29 cellular contexts compared by ENCODE assay signal in genomic region chr2:26010943-26011342, GRCh38. TPM values are rescaled to one million over a fixed set of nuclear protein-coding genes. Genes with fewer than 3 reads are reported as not detected.
A peak's percentile ranks its signal among the peaks of the same experiment; 100 is the strongest.
DNase-seq lines count a peak whose midpoint lies in the region; ATAC-seq and TF ChIP-seq lines count a peak whose summit lies in the region.
"Had no signal": no experiment of that assay in that cellular context is flagged by ENCODE, and none has a peak within 500 bp of the region (broad histone marks: within the 10 kb centered on the region; RNA-seq: fewer than 3 reads in every experiment).

No MANE protein-coding gene starts in this region.

- peak overlapping the region; percentile 55 for H3K4me3 Mint-ChIP-seq in Caco-2 (ENCODE audit: unreplicated experiment)
- H3K4me3 Mint-ChIP-seq: activated naive CD8-positive, alpha-beta T cell treated with anti-CD3 and anti-CD28 coated beads for 36 hours; H9; IgD-negative memory B cell had no signal

- DNase-seq in Caco-2: no peak
- no peak for DNase-seq in smooth muscle cell (lab: John Stamatoyannopoulos, UW; ENCODE audit: unreplicated experiment)
- no peak for DNase-seq in HT-29 (ENCODE audit: low spot score)
- DNase-seq: activated CD4-positive, alpha-beta T cell treated with anti-CD3 and anti-CD28 coated beads, Interleukin-2, amount 50 U/mL, for 1 hour; activated CD4-positive, CD25-positive, alpha-beta regulatory T cell; activated gamma-delta T cell; activated naive CD8-positive, alpha-beta T cell treated with anti-CD3 and anti-CD28 coated beads for 36 hours; activated T-cell treated with anti-CD3 and anti-CD28 coated beads, Interleukin-2, amount 50 U/mL, for 1 hour; aorta; C1 segment of cervical spinal cord; H9; islet precursor cell; left ventricle myocardium inferior; NCI-H1092 treated with DMSO at 0.1 percent for 48 hours; NCI-H187; NCI-H446 treated with DMSO at 0.1 percent for 48 hours; NCI-H82; posterior cingulate gyrus; SK-N-SH; stimulated activated CD4-positive, alpha-beta T cell treated with anti-CD3 and anti-CD28 coated beads, Interleukin-4, amount 100 ng/mL, for 1 hour; stomach; tibial artery had no signal

- H3K27ac ChIP-seq in OCI-LY3 (ENCODE audit: low read length) (no peak overlapping the region), esophagus (ENCODE audit: low read depth in 2 of 2, low read length in 1 of 2) (peak overlapping the region; percentile 6 to 66), smooth muscle cell (ENCODE audit: low read depth) (peak overlapping the region; percentile 79)
- H3K27ac ChIP-seq: left ventricle myocardium inferior, tibial artery had no signal

- H3K36me3 ChIP-seq in Caco-2 (ENCODE audit: control insufficient read depth, insufficient read depth, low read length) (no peaks in the 10 kb centered on the region), OCI-LY3 (replicated peaks; ENCODE audit: low read depth, low read length) (no peaks in the 10 kb centered on the region), esophagus (ENCODE audit: control insufficient read depth in 2 of 2, insufficient read depth in 2 of 2, low read length in 1 of 2) (no peaks in the 10 kb centered on the region), smooth muscle cell (ENCODE audit: low read depth) (no peaks in the 10 kb centered on the region)
- H3K36me3 ChIP-seq: left ventricle myocardium inferior, stomach, tibial artery had no signal

- H4K20me1 ChIP-seq in OCI-LY3 (ENCODE audit: insufficient read depth, low read length): no peaks in the 10 kb centered on the region
- H4K20me1 ChIP-seq in smooth muscle cell (ENCODE audit: low read depth): no peaks in the 10 kb centered on the region

- TF ChIP-seq CTCF in Caco-2 (IDR thresholded peaks at IDR 0.05; ENCODE audit: insufficient read depth in 1 of 2, low read depth in 1 of 2, low read length in 1 of 2, severe bottlenecking in 1 of 2, unreplicated experiment in 1 of 2): no peak
- peak; percentile 17; the same call in 1 of the 2 replicates for TF ChIP-seq CTCF in OCI-LY3 (IDR thresholded peaks at IDR 0.05; ENCODE audit: low read depth, low read length)
- TF ChIP-seq CTCF in smooth muscle cell (IDR thresholded peaks at IDR 0.05; ENCODE audit: borderline replicate concordance, insufficient read depth, poor library complexity, severe bottlenecking): no peak

- BruUV-seq in Caco-2 (replicated peaks; lab: Mats Ljungman, UMichigan): no TSS peak

- POLR2A ChIA-PET in Caco-2 (lab: Charles Lee): interaction anchor here (0.6 to 2.0 kb wide), 4 partner anchors 23 to 132 kb away, joined by 3 to 44 read pairs (median 8); partner anchors contain the start of genes ASXL2 and RAB10

- H3K27me3 ChIP-seq in Caco-2 (replicated peaks; ENCODE audit: control insufficient read depth, insufficient read depth, low read length) (no peaks in the 10 kb centered on the region), OCI-LY3 (ENCODE audit: low read depth, low read length) (no peaks in the 10 kb centered on the region), esophagus (ENCODE audit: control insufficient read depth in 1 of 2, insufficient read depth in 2 of 2, low read length in 2 of 2) (no peaks in the 10 kb centered on the region), smooth muscle cell (ENCODE audit: low read depth) (no peaks in the 10 kb centered on the region)
- H3K27me3 ChIP-seq: stomach, tibial artery had no signal

- peaks cover 21% of the 10 kb centered on the region for H3K36me3 Mint-ChIP-seq in Caco-2 (ENCODE audit: insufficient read depth, unreplicated experiment)
- H3K36me3 Mint-ChIP-seq: activated naive CD8-positive, alpha-beta T cell treated with anti-CD3 and anti-CD28 coated beads for 36 hours; IgD-negative memory B cell had no signal

- H3K9ac ChIP-seq in OCI-LY3 (ENCODE audit: low read length) (no peak overlapping the region), smooth muscle cell (ENCODE audit: low read depth) (no peak overlapping the region)
- H3K9ac ChIP-seq: SK-N-SH had no signal

- no peaks in the 10 kb centered on the region for H3K27me3 Mint-ChIP-seq in Caco-2 (ENCODE audit: insufficient read depth, unreplicated experiment)
- H3K27me3 Mint-ChIP-seq: activated naive CD8-positive, alpha-beta T cell treated with anti-CD3 and anti-CD28 coated beads for 36 hours had no signal

- H3K79me2 ChIP-seq in OCI-LY3 (ENCODE audit: low read length) (no peaks in the 10 kb centered on the region), smooth muscle cell (ENCODE audit: low read depth) (no peaks in the 10 kb centered on the region)

- no peak overlapping the region for H3K4me2 ChIP-seq in OCI-LY3 (ENCODE audit: low read length)
- H3K4me2 ChIP-seq in smooth muscle cell: no peak overlapping the region
- H3K4me2 ChIP-seq: SK-N-SH had no signal

- H3K9me3 ChIP-seq in Caco-2: no peaks in the 10 kb centered on the region
- H3K9me3 ChIP-seq in OCI-LY3 (ENCODE audit: insufficient read depth, low read length): no peaks in the 10 kb centered on the region
- no peaks in the 10 kb centered on the region for H3K9me3 ChIP-seq in esophagus (ENCODE audit: control insufficient read depth in 2 of 2, insufficient read depth in 1 of 2, low read depth in 1 of 2, low read length in 1 of 2)
- no peaks in the 10 kb centered on the region for H3K9me3 ChIP-seq in smooth muscle cell (replicated peaks; ENCODE audit: low read depth)
- H3K9me3 ChIP-seq: left ventricle myocardium inferior, SK-N-SH, stomach, tibial artery had no signal

- no peak overlapping the region for H2AFZ ChIP-seq in OCI-LY3 (ENCODE audit: low read depth, low read length)
- no peak overlapping the region for H2AFZ ChIP-seq in smooth muscle cell (ENCODE audit: low read depth)

- peaks cover 4% of the 10 kb centered on the region for H3F3A ChIP-seq in smooth muscle cell (ENCODE audit: low read depth)

- 73 to 82% methylated on average over 3 of the region's 3 CpGs for WGBS in esophagus, 2 donors
- 90% methylated on average over 3 of the region's 3 CpGs for WGBS in smooth muscle cell (ENCODE audit: low lambda C conversion rate)

- no peak overlapping the region for H3K4me3 ChIP-seq in Caco-2 (ENCODE audit: low read depth, low read length)
- H3K4me3 ChIP-seq in OCI-LY3 (ENCODE audit: low read length): no peak overlapping the region
- H3K4me3 ChIP-seq in esophagus (ENCODE audit: low read depth in 1 of 2, low read length in 2 of 2): no peak overlapping the region
- no peak overlapping the region for H3K4me3 ChIP-seq in smooth muscle cell
- H3K4me3 ChIP-seq: left ventricle myocardium inferior, stomach, tibial artery had no signal

- H3K4me1 ChIP-seq in Caco-2 (peaks cover 38% of the 10 kb centered on the region), OCI-LY3 (ENCODE audit: low read length) (peaks cover 13% of the 10 kb centered on the region), esophagus (ENCODE audit: control insufficient read depth in 2 of 2, insufficient read depth in 2 of 2, low read length in 1 of 2) (no peaks in the 10 kb centered on the region), smooth muscle cell (ENCODE audit: low read depth) (peaks cover 15% of the 10 kb centered on the region)
- H3K4me1 ChIP-seq: tibial artery had no signal

- peak overlapping the region; percentile 91 for H3K27ac Mint-ChIP-seq in Caco-2 (ENCODE audit: unreplicated experiment)
- H3K27ac Mint-ChIP-seq: activated naive CD8-positive, alpha-beta T cell treated with anti-CD3 and anti-CD28 coated beads for 36 hours; IgD-negative memory B cell had no signal

- CTCF ChIA-PET in Caco-2 (lab: Charles Lee): interaction anchor here (1.7 to 1.9 kb wide), 2 partner anchors 13 to 19 kb away, joined by 25 to 27 read pairs; no protein-coding TSS in a partner anchor

- H3K9me3 Mint-ChIP-seq in Caco-2 (ENCODE audit: unreplicated experiment): no peaks in the 10 kb centered on the region

- ATAC-seq in GM18907 (IDR thresholded peaks at IDR 0.05; ENCODE audit: unreplicated experiment) (no peak), HG03135 (IDR thresholded peaks at IDR 0.05; ENCODE audit: unreplicated experiment) (no peak)
- ATAC-seq: Right ventricle myocardium inferior, sciatic nerve had no signal

- peaks cover 45% of the 10 kb centered on the region for H3K4me1 Mint-ChIP-seq in Caco-2 (ENCODE audit: low read depth, unreplicated experiment)
- H3K4me1 Mint-ChIP-seq: activated naive CD8-positive, alpha-beta T cell treated with anti-CD3 and anti-CD28 coated beads for 36 hours had no signal

- intact Hi-C loops in Caco-2 (cut with micrococcal nuclease; ENCODE audit: unreplicated experiment): loop anchor here (10.0 kb wide), 1 partner anchor 136 kb away; the partner anchor contains the start of gene ASXL2

RNA-seq across cellular contexts. Expression of gene RAB10, which starts 22.9 kb away (rescaled TPM):
- total RNA-seq in Caco-2 (2022): 203 and 213 TPM in 2 replicates
- 100 to 1,000 TPM; 190 to 320 TPM for polyA plus RNA-seq in esophagus
- total RNA-seq in smooth muscle cell: 121 and 149 TPM in 2 replicates
- 101 and 111 TPM in 2 replicates for polyA plus RNA-seq in smooth muscle cell
- 118 and 135 TPM in 2 replicates for total RNA-seq in HT-29 (2014; rRNA removed; shearing (Covaris generic))

RNA-seq across cellular contexts. Expression of gene KIF3C, which starts 28.6 kb away (rescaled TPM):
- total RNA-seq in Caco-2 (2022) (7.1 and 9.2 TPM in 2 replicates), smooth muscle cell (13.0 and 14.7 TPM in 2 replicates)
- polyA plus RNA-seq in esophagus (1 to 10 TPM in 1 of 2 donors, under 1 TPM in 1; 0.98 to 1.0 TPM), smooth muscle cell (18.9 and 21.2 TPM in 2 replicates)
- 1.9 and 3.2 TPM in 2 replicates for total RNA-seq in HT-29 (2014; rRNA removed; shearing (Covaris generic))
